13 cellular contexts compared by ENCODE assay signal in the genomic region with DNA sequence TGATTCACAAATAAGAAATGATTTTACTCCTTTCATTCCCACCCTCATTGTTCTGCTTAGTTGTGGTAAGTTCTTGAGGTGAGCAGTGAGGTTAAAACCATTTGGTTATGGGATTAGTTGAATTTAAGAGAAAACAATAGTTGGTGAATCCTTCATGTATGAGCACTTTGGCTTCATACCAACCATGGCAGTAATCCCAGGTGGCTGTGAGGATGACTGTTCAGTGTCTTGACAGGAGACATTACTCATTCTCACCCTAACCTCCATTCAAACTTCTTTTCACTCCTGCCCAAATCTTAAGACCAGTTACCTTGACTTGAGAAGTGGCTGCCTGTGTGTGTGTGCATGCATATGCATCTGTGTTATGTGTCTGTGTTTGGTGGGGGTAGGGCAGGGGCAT.
A peak's percentile ranks its signal among the peaks of the same experiment; 100 is the strongest.
DNase-seq lines count a peak whose midpoint lies in the region; ATAC-seq, FAIRE-seq and TF ChIP-seq lines count a peak whose summit lies in the region.
"Had no signal": no experiment of that assay in that cellular context is flagged by ENCODE, and none has a peak within 500 bp of the region (broad histone marks: within the 10 kb centered on the region; RNA-seq: fewer than 3 reads in every experiment).

No MANE protein-coding gene starts in this region.

- H3K4ac ChIP-seq in IMR-90 (ENCODE audit: low read depth, low read length), result no peak overlapping the region

- no peak overlapping the region for H2BK15ac ChIP-seq in IMR-90 (ENCODE audit: low read depth, low read length)

- no peak overlapping the region for H3K56ac ChIP-seq in IMR-90 (ENCODE audit: extremely low read depth, insufficient read depth, low read length)

- TF ChIP-seq POLR2A in IMR-90 (IDR thresholded peaks at IDR 0.05; ENCODE audit: low read depth, low read length), result no peak

- H3K27me3 ChIP-seq in IMR-90 (ENCODE audit: control insufficient read depth, insufficient read depth, low read length) (peaks cover 1% of the 10 kb centered on the region; the same call in 1 of the 2 replicates), bronchial epithelial cell (ENCODE audit: control insufficient read depth, insufficient read depth, low read length) (no peaks in the 10 kb centered on the region)

- H3K14ac ChIP-seq in IMR-90 (replicated peaks; ENCODE audit: low read depth, low read length), result no peak overlapping the region

- peak; percentile 81 for FAIRE-seq in bronchial epithelial cell (lab: Jason Lieb, UNC)

- no peak for ATAC-seq in IMR-90 (ENCODE audit: low read depth)
- no peak for ATAC-seq in GM21528 (IDR thresholded peaks at IDR 0.05; ENCODE audit: low FRiP score, unreplicated experiment)
- no peak for ATAC-seq in Right ventricle myocardium superior (ENCODE audit: poor library complexity)

- in situ Hi-C loops in IMR-90 (cut with MboI; ENCODE audit: low sequenced_read_pairs), result no loop called here

- H4K5ac ChIP-seq in IMR-90 (ENCODE audit: low read depth, low read length), result no peak overlapping the region

- H3K36me3 ChIP-seq in IMR-90 (ENCODE audit: control insufficient read depth, insufficient read depth, low read length) (no peaks in the 10 kb centered on the region), bronchial epithelial cell (ENCODE audit: control insufficient read depth, insufficient read depth, low read length) (no peaks in the 10 kb centered on the region)

- peaks cover 2% of the 10 kb centered on the region; the same call in 1 of the 2 replicates for H3K4me1 ChIP-seq in IMR-90 (ENCODE audit: control insufficient read depth, insufficient read depth, low read length)

- H2AK5ac ChIP-seq in IMR-90 (ENCODE audit: low read depth, low read length), result no peak overlapping the region

- no peak overlapping the region for H4K8ac ChIP-seq in IMR-90 (ENCODE audit: low read depth in 2 of 2, low read length in 2 of 2)

- no peaks in the 10 kb centered on the region for H3K79me1 ChIP-seq in IMR-90 (ENCODE audit: low read depth in 1 of 2, low read length in 2 of 2)

- CTCF ChIA-PET in IMR-90 (lab: Yijun Ruan, JAX), result no interaction called here

- no peak overlapping the region for H3K4me2 ChIP-seq in IMR-90 (ENCODE audit: low read depth, low read length)

- H3K9me3 ChIP-seq in IMR-90 (ENCODE audit: control insufficient read depth, insufficient read depth, low read length), result no peaks in the 10 kb centered on the region
- H3K9me3 ChIP-seq: mucosa of descending colon had no signal

- TF ChIP-seq CTCF in IMR-90 (conservative IDR thresholded peaks at IDR 0.05; ENCODE audit: low read depth, low read length), result no peak
- TF ChIP-seq CTCF in bronchial epithelial cell (IDR thresholded peaks at IDR 0.05; ENCODE audit: insufficient read depth, low read length, severe bottlenecking), result no peak

- TF ChIP-seq RAD21 in IMR-90 (IDR thresholded peaks at IDR 0.05; ENCODE audit: low read length), result no peak

- H2BK120ac ChIP-seq in IMR-90 (ENCODE audit: low read depth, low read length), result no peak overlapping the region

- no peak overlapping the region for H3K23ac ChIP-seq in IMR-90 (ENCODE audit: low read depth, low read length)

- no peak overlapping the region for H2BK20ac ChIP-seq in IMR-90 (ENCODE audit: low read depth, low read length)

- POLR2A ChIA-PET in IMR-90 (lab: Charles Lee; ENCODE audit: unreplicated experiment), result no interaction called here

- H2AK9ac ChIP-seq in IMR-90 (replicated peaks; ENCODE audit: low read depth, low read length, poor library complexity), result no peak overlapping the region

- H3K9me1 ChIP-seq in IMR-90 (ENCODE audit: insufficient read depth, low read length), result no peaks in the 10 kb centered on the region

- H3K27ac ChIP-seq in IMR-90 (ENCODE audit: insufficient read depth, low read length), result no peak overlapping the region
- H3K27ac ChIP-seq: 22Rv1 had no signal

- intact Hi-C loops in IMR-90 (cut with micrococcal nuclease) (no loop called here), Right ventricle myocardium superior (cut with DNase I) (no loop called here)

- no peak overlapping the region for H2AFZ ChIP-seq in IMR-90 (replicated peaks; ENCODE audit: low read length, poor library complexity)

- no peaks in the 10 kb centered on the region for H4K20me1 ChIP-seq in IMR-90 (ENCODE audit: insufficient read depth, low read length)

- no peak overlapping the region for H3K9ac ChIP-seq in IMR-90 (ENCODE audit: low read depth, low read length)

- no peak overlapping the region for H3K18ac ChIP-seq in IMR-90 (ENCODE audit: low read depth, low read length)

- H4K91ac ChIP-seq in IMR-90 (ENCODE audit: insufficient read depth, low read depth, low read length), result no peak overlapping the region

- H3K4me3 ChIP-seq in IMR-90 (ENCODE audit: insufficient read depth, low read depth, low read length) (no peak overlapping the region), bronchial epithelial cell (ENCODE audit: low read depth, low read length) (no peak overlapping the region)
- H3K4me3 ChIP-seq: mucosa of descending colon had no signal

- no peak overlapping the region for H2BK5ac ChIP-seq in IMR-90 (ENCODE audit: low read depth, low read length, poor library complexity, severe bottlenecking)

- dilution Hi-C loops in IMR-90 (cut with HindIII; ENCODE audit: low sequenced_read_pairs, unreplicated experiment), result no loop called here

- BruUV-seq in IMR-90 (replicated peaks; lab: Mats Ljungman, UMichigan), result no TSS peak

- peak; percentile 8 for DNase-seq in DMS 273 (lab: John Stamatoyannopoulos, UW; ENCODE audit: unreplicated experiment)
- no peak for DNase-seq in DMS 273 treated with DMSO at 0.1 percent for 48 hours (lab: John Stamatoyannopoulos, UW)
- DNase-seq in IMR-90, result peak; percentile 29
- DNase-seq in bronchial epithelial cell (ENCODE audit: low read depth), result peak; percentile 93
- peak; percentile 89 for DNase-seq in renal cortical epithelial cell (ENCODE audit: low read depth)
- no peak for DNase-seq in DMS114 treated with DMSO at 0.1 percent for 48 hours (lab: John Stamatoyannopoulos, UW; ENCODE audit: unreplicated experiment)
- no peak for DNase-seq in Right ventricle myocardium superior
- DNase-seq: GF-D8, hypothalamus, mucosa of descending colon, NCI-H1048 had no signal

TF ChIP-seq in IMR-90, 13 proteins besides CTCF, POLR2A, EP300 and RAD21:
- TF ChIP-seq CEBPB (IDR thresholded peaks at IDR 0.05; ENCODE audit: low read depth, low read length) (no peak), BHLHE40 (IDR thresholded peaks at IDR 0.05; ENCODE audit: low read depth, low read length) (no peak), CHD1 (IDR thresholded peaks at IDR 0.05; ENCODE audit: low read depth, low read length) (no peak), NFE2L2 (IDR thresholded peaks at IDR 0.05; ENCODE audit: low read depth, low read length) (no peak), FOS (IDR thresholded peaks at IDR 0.05; ENCODE audit: low read depth, low read length) (no peak), RCOR1 (IDR thresholded peaks at IDR 0.05; ENCODE audit: insufficient replicate concordance, low read length) (no peak)
- TF ChIP-seq, protein P1, sequence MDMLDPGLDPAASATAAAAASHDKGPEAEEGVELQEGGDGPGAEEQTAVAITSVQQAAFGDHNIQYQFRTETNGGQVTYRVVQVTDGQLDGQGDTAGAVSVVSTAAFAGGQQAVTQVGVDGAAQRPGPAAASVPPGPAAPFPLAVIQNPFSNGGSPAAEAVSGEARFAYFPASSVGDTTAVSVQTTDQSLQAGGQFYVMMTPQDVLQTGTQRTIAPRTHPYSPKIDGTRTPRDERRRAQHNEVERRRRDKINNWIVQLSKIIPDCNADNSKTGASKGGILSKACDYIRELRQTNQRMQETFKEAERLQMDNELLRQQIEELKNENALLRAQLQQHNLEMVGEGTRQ (IDR thresholded peaks at IDR 0.05; ENCODE audit: low read depth, low read length), result no peak
- TF ChIP-seq, protein P2, sequence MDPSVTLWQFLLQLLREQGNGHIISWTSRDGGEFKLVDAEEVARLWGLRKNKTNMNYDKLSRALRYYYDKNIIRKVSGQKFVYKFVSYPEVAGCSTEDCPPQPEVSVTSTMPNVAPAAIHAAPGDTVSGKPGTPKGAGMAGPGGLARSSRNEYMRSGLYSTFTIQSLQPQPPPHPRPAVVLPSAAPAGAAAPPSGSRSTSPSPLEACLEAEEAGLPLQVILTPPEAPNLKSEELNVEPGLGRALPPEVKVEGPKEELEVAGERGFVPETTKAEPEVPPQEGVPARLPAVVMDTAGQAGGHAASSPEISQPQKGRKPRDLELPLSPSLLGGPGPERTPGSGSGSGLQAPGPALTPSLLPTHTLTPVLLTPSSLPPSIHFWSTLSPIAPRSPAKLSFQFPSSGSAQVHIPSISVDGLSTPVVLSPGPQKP (IDR thresholded peaks at IDR 0.05; ENCODE audit: borderline replicate concordance, low read depth, low read length), result no peak

Comparison
In these comparisons a context has a peak if more than half of its experiments do, and no peak if none do; other contexts are left out.
1. DNase-seq: peak in DMS 273 (single experiment), IMR-90 (single experiment), bronchial epithelial cell (single experiment) and renal cortical epithelial cell (single experiment); none in DMS 273 treated with DMSO at 0.1 percent for 48 hours (single experiment), DMS114 treated with DMSO at 0.1 percent for 48 hours (single experiment) and Right ventricle myocardium superior (single experiment).